In the genomic region with DNA sequence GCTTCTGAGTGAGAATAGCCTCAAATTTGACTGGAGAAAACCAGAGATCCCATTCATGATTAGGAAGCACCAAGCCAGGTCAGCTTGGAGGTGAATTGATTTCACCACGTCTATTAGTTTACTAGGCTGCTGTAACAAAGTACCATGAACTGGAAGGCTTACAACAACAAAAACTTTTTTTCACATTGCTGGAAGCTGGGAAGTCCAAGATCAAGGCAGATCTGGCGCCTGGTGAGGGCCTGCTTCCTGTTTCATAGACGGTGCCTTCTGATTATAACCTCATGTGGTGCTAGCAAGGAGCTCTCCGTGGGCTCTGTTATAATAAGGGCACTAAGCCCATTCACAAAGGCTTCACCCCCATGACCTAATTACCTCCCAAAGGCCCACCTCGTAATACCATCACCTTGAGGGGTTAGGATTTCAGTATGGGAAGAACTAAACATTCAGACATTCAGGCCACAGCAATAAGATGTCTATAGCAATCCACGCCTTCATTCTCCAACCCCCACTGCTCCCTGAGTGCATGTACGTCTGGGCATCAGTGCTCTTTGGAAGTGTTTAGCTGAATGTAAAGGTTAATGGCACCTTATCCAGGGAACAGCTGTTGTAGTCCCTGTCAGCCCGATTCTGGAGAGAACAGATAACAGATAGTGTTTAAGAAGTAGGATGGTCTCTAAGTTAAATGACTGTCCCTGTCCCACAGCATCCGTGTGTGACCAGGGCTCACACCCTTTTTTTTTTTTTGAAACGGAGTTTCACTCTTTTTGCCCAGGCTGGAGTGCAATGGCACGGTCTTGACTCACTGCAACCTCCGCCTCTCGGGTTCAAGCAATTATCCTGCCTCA, we compare ENCODE assay signal across 1 cellular context.
TF ChIP-seq lines count a peak whose summit lies in the region.

No MANE protein-coding gene starts in this region.

TF ChIP-seq in GM23338, 12 proteins besides CTCF, POLR2A, EP300 and RAD21 (continued from another document):
- no peak for TF ChIP-seq CREB1 (CRISPR knock-in tag; IDR thresholded peaks at IDR 0.05; ENCODE audit: low read depth)
- TF ChIP-seq STAT1 (IDR thresholded peaks at IDR 0.05; ENCODE audit: unreplicated experiment) = no peak
- TF ChIP-seq ZNF331 (CRISPR knock-in tag; IDR thresholded peaks at IDR 0.05; ENCODE audit: low read depth) = no peak
- no peak for TF ChIP-seq NANOG (IDR thresholded peaks at IDR 0.05; ENCODE audit: borderline replicate concordance)
- no peak for TF ChIP-seq EZH2 (IDR thresholded peaks at IDR 0.05; ENCODE audit: low read depth, unreplicated experiment)
